In the genomic region with DNA sequence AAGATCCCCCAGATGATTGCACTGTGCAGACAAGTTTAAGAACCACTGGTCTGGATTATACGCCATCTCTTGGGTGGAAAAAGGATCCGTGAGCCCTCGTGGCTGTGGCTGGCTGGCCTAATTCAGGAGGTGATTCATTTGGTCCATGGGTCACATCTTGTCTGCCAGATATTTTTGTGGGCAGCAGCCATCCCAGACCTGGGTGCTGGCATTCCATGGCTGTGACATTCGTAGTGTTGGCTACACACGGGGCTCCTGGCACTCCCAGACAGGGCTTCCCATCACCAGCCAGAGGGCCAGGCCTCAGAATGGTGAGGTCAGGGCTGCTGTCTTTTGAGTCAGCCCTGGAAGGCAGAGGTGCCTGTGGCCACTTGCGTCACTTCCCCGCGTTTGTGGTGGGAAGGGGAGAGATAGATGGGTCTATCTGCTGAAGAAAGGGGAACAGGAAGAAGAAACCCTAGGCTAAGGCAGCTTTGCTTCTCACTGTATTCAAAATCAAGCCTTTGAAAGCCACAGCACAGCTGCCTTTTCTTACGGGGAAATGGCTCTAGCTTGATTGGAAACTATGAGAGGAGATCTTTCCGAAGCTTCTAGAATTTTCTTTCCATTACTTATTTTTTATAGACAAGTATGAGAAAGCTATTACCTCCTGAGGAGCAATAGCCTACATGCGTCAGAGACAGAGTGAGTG, we compare ENCODE assay signal across 8 cellular contexts. TPM values are rescaled to one million over a fixed set of nuclear protein-coding genes. Genes with fewer than 3 reads are reported as not detected.
DNase-seq lines count a peak whose midpoint lies in the region; TF ChIP-seq lines count a peak whose summit lies in the region.

No MANE protein-coding gene starts in this region.

- no peaks in the 10 kb centered on the region for H3K36me3 ChIP-seq in right atrium auricular region

- TF ChIP-seq CTCF in GM10266 (IDR thresholded peaks at IDR 0.05; ENCODE audit: control insufficient read depth, insufficient read depth, low read depth, missing control alignments) (no peak), HFFc6 (IDR thresholded peaks at IDR 0.05) (no peak), right atrium auricular region (IDR thresholded peaks at IDR 0.05) (no peak)

- intact Hi-C loops in activated T-helper 1 cell treated with anti-CD3 and anti-CD28 coated beads, Interleukin-12 subunit alpha, Interleukin-12 subunit beta, Interleukin-2, Interleukin-4 antibody, amounts not matched to agents 30 ng/mL and 10 ng/mL and 1 ng/mL, durations not matched to agents 14 hours and 24 hours and 36 hours (cut with micrococcal nuclease): loop anchor here (1.0 to 2.0 kb wide), 3 partner anchors 17 to 29 kb away; no protein-coding TSS in a partner anchor

- H3K4me1 Mint-ChIP-seq in HFFc6 (ENCODE audit: low read depth): peaks cover 35% of the 10 kb centered on the region
- H3K4me1 Mint-ChIP-seq in activated T-helper 1 cell treated with anti-CD3 and anti-CD28 coated beads, Interleukin-12 subunit alpha, Interleukin-12 subunit beta, Interleukin-2, Interleukin-4 antibody, amounts not matched to agents 30 ng/mL and 10 ng/mL and 1 ng/mL, durations not matched to agents 14 hours and 24 hours and 36 hours (ENCODE audit: low read depth): peaks cover 98% of the 10 kb centered on the region

- H3K4me3 Mint-ChIP-seq in HFFc6: no peak overlapping the region
- peak overlapping the region; percentile 85 for H3K4me3 Mint-ChIP-seq in activated T-helper 1 cell treated with anti-CD3 and anti-CD28 coated beads, Interleukin-12 subunit alpha, Interleukin-12 subunit beta, Interleukin-2, Interleukin-4 antibody, amounts not matched to agents 30 ng/mL and 10 ng/mL and 1 ng/mL, durations not matched to agents 14 hours and 24 hours and 36 hours

- no peaks in the 10 kb centered on the region for H3K27me3 ChIP-seq in right atrium auricular region

- in situ Hi-C loops in ACHN (cut with HindIII; ENCODE audit: low pct_ligation_motif_present, low pct_unique_long_range_greater_than_20kb, low sequenced_read_pairs): no loop called here

- H3K27ac ChIP-seq in right atrium auricular region: peak overlapping the region; percentile 37 to 70

- no peaks in the 10 kb centered on the region for H3K9me3 ChIP-seq in right atrium auricular region

- no peaks in the 10 kb centered on the region for H3K9me3 Mint-ChIP-seq in HFFc6
- no peaks in the 10 kb centered on the region for H3K9me3 Mint-ChIP-seq in activated T-helper 1 cell treated with anti-CD3 and anti-CD28 coated beads, Interleukin-12 subunit alpha, Interleukin-12 subunit beta, Interleukin-2, Interleukin-4 antibody, amounts not matched to agents 30 ng/mL and 10 ng/mL and 1 ng/mL, durations not matched to agents 14 hours and 24 hours and 36 hours

- peaks cover 0 to 44% of the 10 kb centered on the region in 2 donors for H3K4me1 ChIP-seq in right atrium auricular region

- peak overlapping the region; percentile 22; the same call in 1 of the 2 replicates for H3K27ac Mint-ChIP-seq in HFFc6
- peak overlapping the region; percentile 100 for H3K27ac Mint-ChIP-seq in activated T-helper 1 cell treated with anti-CD3 and anti-CD28 coated beads, Interleukin-12 subunit alpha, Interleukin-12 subunit beta, Interleukin-2, Interleukin-4 antibody, amounts not matched to agents 30 ng/mL and 10 ng/mL and 1 ng/mL, durations not matched to agents 14 hours and 24 hours and 36 hours

- DNase-seq in GM10266 (ENCODE audit: extremely low spot score): peak; percentile 76
- peak; percentile 54 for DNase-seq in HFFc6
- DNase-seq in NOMO-1 treated with dmso at 0.1 percent for 144 hours (lab: John Stamatoyannopoulos, UW; ENCODE audit: unreplicated experiment): peak; percentile 92
- peak; percentile 86 for DNase-seq in activated T-helper 1 cell treated with anti-CD3 and anti-CD28 coated beads, Interleukin-12 subunit alpha, Interleukin-12 subunit beta, Interleukin-2, Interleukin-4 antibody, amounts not matched to agents 30 ng/mL and 10 ng/mL and 1 ng/mL, durations not matched to agents 14 hours and 24 hours and 36 hours (ENCODE audit: low spot score)
- peak; percentile 76 for DNase-seq in right atrium auricular region (ENCODE audit: low spot score)
- DNase-seq in stimulated activated CD4-positive, alpha-beta T cell treated with anti-CD3 and anti-CD28 coated beads, TNF-alpha, amount 100 ng/mL, for 24 hours (ENCODE audit: low read depth in 3 of 3): peak; percentile 62 to 91 (median 81)
- DNase-seq in ACHN: no peak
- DNase-seq in foreskin melanocyte: no peak

- H3K4me3 ChIP-seq in right atrium auricular region: no peak overlapping the region

- no peaks in the 10 kb centered on the region for H3K36me3 Mint-ChIP-seq in HFFc6 (ENCODE audit: low read depth)
- peaks cover 71% of the 10 kb centered on the region for H3K36me3 Mint-ChIP-seq in activated T-helper 1 cell treated with anti-CD3 and anti-CD28 coated beads, Interleukin-12 subunit alpha, Interleukin-12 subunit beta, Interleukin-2, Interleukin-4 antibody, amounts not matched to agents 30 ng/mL and 10 ng/mL and 1 ng/mL, durations not matched to agents 14 hours and 24 hours and 36 hours (ENCODE audit: low read depth)

- peaks cover 9% of the 10 kb centered on the region for H3K27me3 Mint-ChIP-seq in HFFc6 (ENCODE audit: insufficient read depth)
- no peaks in the 10 kb centered on the region for H3K27me3 Mint-ChIP-seq in activated T-helper 1 cell treated with anti-CD3 and anti-CD28 coated beads, Interleukin-12 subunit alpha, Interleukin-12 subunit beta, Interleukin-2, Interleukin-4 antibody, amounts not matched to agents 30 ng/mL and 10 ng/mL and 1 ng/mL, durations not matched to agents 14 hours and 24 hours and 36 hours (ENCODE audit: insufficient read depth)

RNA-seq across cellular contexts. Expression of a gene that starts 32.4 kb away (rescaled TPM):
- 10 to 100 TPM; 38.9 to 48.3 (median 43.2) TPM for total RNA-seq in HFFc6 (2021; fragmentation: NEBNext Ultra II Directional; extraction: Animal tissue kit (Norgen Biotek cat#: 25700))
- 89.1 and 101 TPM in 2 replicates for total RNA-seq in activated T-helper 1 cell treated with anti-CD3 and anti-CD28 coated beads, Interleukin-12 subunit alpha, Interleukin-12 subunit beta, Interleukin-2, Interleukin-4 antibody, amounts not matched to agents 30 ng/mL and 10 ng/mL and 1 ng/mL, durations not matched to agents 14 hours and 24 hours and 36 hours
- 10 to 100 TPM; 21.7 to 30.4 TPM for total RNA-seq in right atrium auricular region

RNA-seq across cellular contexts. Expression of a gene that starts 55.4 kb away (rescaled TPM):
- total RNA-seq in HFFc6 (2021; fragmentation: NEBNext Ultra II Directional; extraction: Animal tissue kit (Norgen Biotek cat#: 25700)): 10 to 100 TPM; 24.2 to 27.4 (median 26.9) TPM
- total RNA-seq in activated T-helper 1 cell treated with anti-CD3 and anti-CD28 coated beads, Interleukin-12 subunit alpha, Interleukin-12 subunit beta, Interleukin-2, Interleukin-4 antibody, amounts not matched to agents 30 ng/mL and 10 ng/mL and 1 ng/mL, durations not matched to agents 14 hours and 24 hours and 36 hours: 22.1 and 23.3 TPM in 2 replicates
- 10 to 100 TPM; 16.5 to 20.6 TPM for total RNA-seq in right atrium auricular region

Comparison
In these comparisons a context has a peak if more than half of its experiments do, and no peak if none do; other contexts are left out.
1. DNase-seq: peak in GM10266 (single experiment), HFFc6 (single experiment), NOMO-1 treated with dmso at 0.1 percent for 144 hours (single experiment), activated T-helper 1 cell treated with anti-CD3 and anti-CD28 coated beads, Interleukin-12 subunit alpha, Interleukin-12 subunit beta, Interleukin-2, Interleukin-4 antibody, amounts not matched to agents 30 ng/mL and 10 ng/mL and 1 ng/mL, durations not matched to agents 14 hours and 24 hours and 36 hours (single experiment), right atrium auricular region (single experiment) and stimulated activated CD4-positive, alpha-beta T cell treated with anti-CD3 and anti-CD28 coated beads, TNF-alpha, amount 100 ng/mL, for 24 hours (3 of 3); none in ACHN (single experiment) and foreskin melanocyte (single experiment).